In the genomic region with DNA sequence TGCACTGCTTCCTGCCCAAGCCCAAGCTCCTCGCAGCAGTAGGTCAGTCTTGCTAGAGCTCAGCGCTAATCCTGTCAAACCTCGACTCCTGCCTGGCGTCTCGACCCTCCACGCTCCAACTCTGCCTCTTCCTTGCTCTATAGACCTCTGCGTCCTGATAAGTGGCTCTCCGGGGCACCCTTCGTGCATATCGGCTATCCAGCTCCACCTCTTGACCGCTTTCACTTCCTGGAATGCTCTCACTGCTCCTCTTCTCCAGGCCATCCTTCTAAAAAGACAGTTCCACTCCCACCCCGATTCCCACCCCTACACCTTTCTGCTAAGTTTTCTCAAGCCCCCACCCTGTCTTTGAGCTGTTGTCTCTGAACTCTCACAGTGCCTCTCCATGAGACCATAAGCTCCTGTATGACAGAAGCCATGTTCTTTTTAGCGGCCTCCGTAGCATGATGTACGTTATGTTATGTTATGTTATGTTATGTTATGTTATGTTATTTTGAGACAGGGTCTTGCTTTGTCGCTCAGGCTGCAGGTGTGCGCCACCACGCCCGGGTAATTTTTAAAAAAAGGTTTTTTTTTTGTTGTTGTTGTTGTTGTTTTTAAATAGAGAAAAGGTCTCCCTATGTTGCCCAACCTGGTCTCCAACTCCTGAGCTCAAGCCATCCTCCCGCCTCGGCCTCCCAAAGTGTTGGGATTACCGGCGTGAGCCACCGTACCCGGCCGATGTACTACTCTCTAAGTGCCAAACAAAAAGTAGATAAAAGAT, we compare ENCODE assay signal across 1 cellular context.
TF ChIP-seq lines count a peak whose summit lies in the region.

No MANE protein-coding gene starts in this region.

TF ChIP-seq in GM23338, 12 proteins besides CTCF, POLR2A, EP300 and RAD21:
- TF ChIP-seq, protein P1, sequence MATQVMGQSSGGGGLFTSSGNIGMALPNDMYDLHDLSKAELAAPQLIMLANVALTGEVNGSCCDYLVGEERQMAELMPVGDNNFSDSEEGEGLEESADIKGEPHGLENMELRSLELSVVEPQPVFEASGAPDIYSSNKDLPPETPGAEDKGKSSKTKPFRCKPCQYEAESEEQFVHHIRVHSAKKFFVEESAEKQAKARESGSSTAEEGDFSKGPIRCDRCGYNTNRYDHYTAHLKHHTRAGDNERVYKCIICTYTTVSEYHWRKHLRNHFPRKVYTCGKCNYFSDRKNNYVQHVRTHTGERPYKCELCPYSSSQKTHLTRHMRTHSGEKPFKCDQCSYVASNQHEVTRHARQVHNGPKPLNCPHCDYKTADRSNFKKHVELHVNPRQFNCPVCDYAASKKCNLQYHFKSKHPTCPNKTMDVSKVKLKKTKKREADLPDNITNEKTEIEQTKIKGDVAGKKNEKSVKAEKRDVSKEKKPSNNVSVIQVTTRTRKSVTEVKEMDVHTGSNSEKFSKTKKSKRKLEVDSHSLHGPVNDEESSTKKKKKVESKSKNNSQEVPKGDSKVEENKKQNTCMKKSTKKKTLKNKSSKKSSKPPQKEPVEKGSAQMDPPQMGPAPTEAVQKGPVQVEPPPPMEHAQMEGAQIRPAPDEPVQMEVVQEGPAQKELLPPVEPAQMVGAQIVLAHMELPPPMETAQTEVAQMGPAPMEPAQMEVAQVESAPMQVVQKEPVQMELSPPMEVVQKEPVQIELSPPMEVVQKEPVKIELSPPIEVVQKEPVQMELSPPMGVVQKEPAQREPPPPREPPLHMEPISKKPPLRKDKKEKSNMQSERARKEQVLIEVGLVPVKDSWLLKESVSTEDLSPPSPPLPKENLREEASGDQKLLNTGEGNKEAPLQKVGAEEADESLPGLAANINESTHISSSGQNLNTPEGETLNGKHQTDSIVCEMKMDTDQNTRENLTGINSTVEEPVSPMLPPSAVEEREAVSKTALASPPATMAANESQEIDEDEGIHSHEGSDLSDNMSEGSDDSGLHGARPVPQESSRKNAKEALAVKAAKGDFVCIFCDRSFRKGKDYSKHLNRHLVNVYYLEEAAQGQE (IDR thresholded peaks at IDR 0.05; ENCODE audit: unreplicated experiment), result no peak
- TF ChIP-seq EZH2phosphoT487 (IDR thresholded peaks at IDR 0.05; ENCODE audit: unreplicated experiment) (no peak), EZH2 (IDR thresholded peaks at IDR 0.05; ENCODE audit: low read depth, unreplicated experiment) (no peak), JUNB (IDR thresholded peaks at IDR 0.05; ENCODE audit: unreplicated experiment) (no peak), CREB1 (CRISPR knock-in tag; IDR thresholded peaks at IDR 0.05; ENCODE audit: low read depth) (no peak)
- TF ChIP-seq, protein P2, sequence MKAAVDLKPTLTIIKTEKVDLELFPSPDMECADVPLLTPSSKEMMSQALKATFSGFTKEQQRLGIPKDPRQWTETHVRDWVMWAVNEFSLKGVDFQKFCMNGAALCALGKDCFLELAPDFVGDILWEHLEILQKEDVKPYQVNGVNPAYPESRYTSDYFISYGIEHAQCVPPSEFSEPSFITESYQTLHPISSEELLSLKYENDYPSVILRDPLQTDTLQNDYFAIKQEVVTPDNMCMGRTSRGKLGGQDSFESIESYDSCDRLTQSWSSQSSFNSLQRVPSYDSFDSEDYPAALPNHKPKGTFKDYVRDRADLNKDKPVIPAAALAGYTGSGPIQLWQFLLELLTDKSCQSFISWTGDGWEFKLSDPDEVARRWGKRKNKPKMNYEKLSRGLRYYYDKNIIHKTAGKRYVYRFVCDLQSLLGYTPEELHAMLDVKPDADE (IDR thresholded peaks at IDR 0.05), result no peak
